ENCODE assay signal across 1 cellular context in the genomic region with DNA sequence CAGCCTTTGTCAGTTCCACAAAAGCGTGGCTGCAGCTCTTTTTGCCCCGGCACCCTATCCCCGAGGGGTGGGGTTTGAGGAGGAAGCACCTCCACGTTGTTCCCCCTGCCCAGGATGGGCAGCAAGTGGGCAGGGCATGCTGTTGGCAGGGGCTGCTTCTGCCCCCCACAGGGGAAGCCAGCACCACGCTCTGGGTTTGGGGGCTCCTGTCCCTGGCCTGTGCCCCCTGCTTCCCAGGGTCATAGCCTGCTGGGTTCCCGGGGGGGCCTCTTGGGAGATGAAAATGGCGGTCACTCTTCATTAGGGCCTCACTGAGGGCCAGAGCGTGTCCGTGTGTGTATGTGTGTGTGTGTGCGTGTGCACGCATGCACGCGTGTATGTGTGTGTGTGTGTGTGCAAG.
TF ChIP-seq lines count a peak whose summit lies in the region.

No MANE protein-coding gene starts in this region.

TF ChIP-seq in GM12878, 131 proteins besides CTCF, POLR2A, EP300 and RAD21:
- TF ChIP-seq, protein P1, sequence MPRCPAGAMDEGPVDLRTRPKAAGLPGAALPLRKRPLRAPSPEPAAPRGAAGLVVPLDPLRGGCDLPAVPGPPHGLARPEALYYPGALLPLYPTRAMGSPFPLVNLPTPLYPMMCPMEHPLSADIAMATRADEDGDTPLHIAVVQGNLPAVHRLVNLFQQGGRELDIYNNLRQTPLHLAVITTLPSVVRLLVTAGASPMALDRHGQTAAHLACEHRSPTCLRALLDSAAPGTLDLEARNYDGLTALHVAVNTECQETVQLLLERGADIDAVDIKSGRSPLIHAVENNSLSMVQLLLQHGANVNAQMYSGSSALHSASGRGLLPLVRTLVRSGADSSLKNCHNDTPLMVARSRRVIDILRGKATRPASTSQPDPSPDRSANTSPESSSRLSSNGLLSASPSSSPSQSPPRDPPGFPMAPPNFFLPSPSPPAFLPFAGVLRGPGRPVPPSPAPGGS (IDR thresholded peaks at IDR 0.05; ENCODE audit: borderline replicate concordance, insufficient read depth, low read depth, low read length, poor library complexity, severe bottlenecking) = no peak
- TF ChIP-seq MEF2A (IDR thresholded peaks at IDR 0.05; ENCODE audit: insufficient read depth, low read depth, low read length) = no peak
